8 cellular contexts compared by ENCODE assay signal in genomic region chr5:151319334-151319733, GRCh38. TPM values are rescaled to one million over a fixed set of nuclear protein-coding genes. Genes with fewer than 3 reads are reported as not detected.
DNase-seq lines count a peak whose midpoint lies in the region; ATAC-seq and TF ChIP-seq lines count a peak whose summit lies in the region.

No MANE protein-coding gene starts in this region.

- H3K36me3 Mint-ChIP-seq in CD14-positive monocyte, result no peaks in the 10 kb centered on the region

- DNase-seq in AG10803 (ENCODE audit: low read depth), result peak; percentile 20
- DNase-seq in SK-N-SH, result no peak
- DNase-seq in hepatocyte (ENCODE audit: low spot score), result peak; percentile 27
- DNase-seq in CD14-positive monocyte (ENCODE audit: low spot score), result no peak
- no peak for DNase-seq in NCI-H1092 (lab: John Stamatoyannopoulos, UW)
- DNase-seq in T-helper 2 cell, result no peak

- no peaks in the 10 kb centered on the region for H3K9me3 ChIP-seq in SK-N-SH
- no peaks in the 10 kb centered on the region for H3K9me3 ChIP-seq in hepatocyte (ENCODE audit: low read depth)

- ATAC-seq in GM18867 (IDR thresholded peaks at IDR 0.05; ENCODE audit: unreplicated experiment), result peak; percentile 69
- peak; percentile 78 for ATAC-seq in HG03175 (IDR thresholded peaks at IDR 0.05; ENCODE audit: unreplicated experiment)

- H3K27me3 ChIP-seq in SK-N-SH (ENCODE audit: insufficient read depth) (no peaks in the 10 kb centered on the region), hepatocyte (no peaks in the 10 kb centered on the region)

- intact Hi-C loops in CD14-positive monocyte (cut with micrococcal nuclease), result no loop called here

- no peak overlapping the region for H3K4me3 Mint-ChIP-seq in CD14-positive monocyte

- H3K9me2 ChIP-seq in SK-N-SH (no peaks in the 10 kb centered on the region), hepatocyte (replicated peaks; ENCODE audit: insufficient read depth) (no peaks in the 10 kb centered on the region)

- no peak for TF ChIP-seq EP300 in SK-N-SH (IDR thresholded peaks at IDR 0.05; ENCODE audit: borderline replicate concordance in 1 of 2, low read depth in 1 of 2, low read length in 1 of 2)

- no peaks in the 10 kb centered on the region for H3K4me1 Mint-ChIP-seq in CD14-positive monocyte

- TF ChIP-seq CTCF in AG10803 (conservative IDR thresholded peaks at IDR 0.05; ENCODE audit: low read length) (peak; percentile 39), SK-N-SH (IDR thresholded peaks at IDR 0.05) (no peak), hepatocyte (IDR thresholded peaks at IDR 0.05; ENCODE audit: poor library complexity) (peak; percentile 31), CD14-positive monocyte (IDR thresholded peaks at IDR 0.05) (no peak)

- 0 out of 2 replicates have a peak overlapping the region, but pooled peaks have one; percentile 9 for H2AFZ ChIP-seq in SK-N-SH (ENCODE audit: low read depth)
- H2AFZ ChIP-seq in hepatocyte, result no peak overlapping the region

- peak overlapping the region in 1 of 7 donors; percentile 18 for H3K27ac Mint-ChIP-seq in CD14-positive monocyte

- H4K20me1 ChIP-seq in SK-N-SH (ENCODE audit: insufficient read depth) (no peaks in the 10 kb centered on the region), hepatocyte (ENCODE audit: insufficient read depth, poor library complexity, severe bottlenecking) (no peaks in the 10 kb centered on the region)

- no peak overlapping the region for H3K4me2 ChIP-seq in SK-N-SH
- no peak overlapping the region for H3K4me2 ChIP-seq in hepatocyte

- H3K36me3 ChIP-seq in SK-N-SH (replicated peaks in 1 of 2; ENCODE audit: control insufficient read depth in 1 of 2, insufficient read depth in 2 of 2, low read length in 1 of 2), result no peaks in the 10 kb centered on the region
- no peaks in the 10 kb centered on the region for H3K36me3 ChIP-seq in hepatocyte (replicated peaks; ENCODE audit: insufficient read depth, low read depth)

- H3K27me3 Mint-ChIP-seq in CD14-positive monocyte (ENCODE audit: low read depth in 3 of 3), result peaks cover 0 to 4% (median 3%) of the 10 kb centered on the region in 3 donors

- no peaks in the 10 kb centered on the region for H3F3A ChIP-seq in SK-N-SH (replicated peaks; ENCODE audit: insufficient read depth)

- WGBS in SK-N-SH (ENCODE audit: low lambda C conversion rate), result 36% methylated on average over 1 of the region's 1 CpG
- WGBS in hepatocyte (ENCODE audit: low lambda C conversion rate, missing lambda C conversion rate), result 42% methylated on average over 1 of the region's 1 CpG

- CTCF ChIA-PET in SK-N-SH (lab: Yijun Ruan, JAX), result interaction anchor here (1.0 to 1.5 kb wide), 5 partner anchors 16 to 340 kb away, joined by 3 to 4 read pairs (median 3); no protein-coding TSS in a partner anchor

- H3K4me3 ChIP-seq in AG10803 (ENCODE audit: low read length) (no peak overlapping the region), SK-N-SH (ENCODE audit: low read depth in 2 of 2, low read length in 1 of 2) (no peak overlapping the region), hepatocyte (no peak overlapping the region)

- H3K4me1 ChIP-seq in SK-N-SH (ENCODE audit: control insufficient read depth in 1 of 2, insufficient read depth in 2 of 2, low read depth in 1 of 2, low read length in 1 of 2) (no peaks in the 10 kb centered on the region), hepatocyte (ENCODE audit: insufficient read depth) (no peaks in the 10 kb centered on the region)

- H3K9ac ChIP-seq in SK-N-SH, result no peak overlapping the region

- POLR2A ChIA-PET in SK-N-SH (lab: Yijun Ruan, JAX), result no interaction called here

- H3K79me2 ChIP-seq in SK-N-SH (ENCODE audit: insufficient read depth) (no peaks in the 10 kb centered on the region), hepatocyte (no peaks in the 10 kb centered on the region)

- no peak for TF ChIP-seq RAD21 in SK-N-SH (IDR thresholded peaks at IDR 0.05; ENCODE audit: low read length)

- no peaks in the 10 kb centered on the region for H3K9me3 Mint-ChIP-seq in CD14-positive monocyte

- no peak overlapping the region for H3K27ac ChIP-seq in SK-N-SH (ENCODE audit: low read depth in 2 of 2, low read length in 1 of 2)
- H3K27ac ChIP-seq in hepatocyte, result no peak overlapping the region

TF ChIP-seq in SK-N-SH, 30 proteins besides CTCF, POLR2A, EP300 and RAD21 (continues in another document):
- TF ChIP-seq FOXM1 (IDR thresholded peaks at IDR 0.05; ENCODE audit: low read depth), result no peak
- no peak for TF ChIP-seq SIN3A (IDR thresholded peaks at IDR 0.05; ENCODE audit: borderline replicate concordance, low read depth, low read length)
- no peak for TF ChIP-seq FOSL2 (IDR thresholded peaks at IDR 0.05; ENCODE audit: borderline replicate concordance, low read depth)
- TF ChIP-seq SMC3 (IDR thresholded peaks at IDR 0.05; ENCODE audit: low read depth, low read length), result no peak
- no peak for TF ChIP-seq TAF1 (IDR thresholded peaks at IDR 0.05; ENCODE audit: borderline replicate concordance, low read depth, low read length)
- TF ChIP-seq, protein P1, sequence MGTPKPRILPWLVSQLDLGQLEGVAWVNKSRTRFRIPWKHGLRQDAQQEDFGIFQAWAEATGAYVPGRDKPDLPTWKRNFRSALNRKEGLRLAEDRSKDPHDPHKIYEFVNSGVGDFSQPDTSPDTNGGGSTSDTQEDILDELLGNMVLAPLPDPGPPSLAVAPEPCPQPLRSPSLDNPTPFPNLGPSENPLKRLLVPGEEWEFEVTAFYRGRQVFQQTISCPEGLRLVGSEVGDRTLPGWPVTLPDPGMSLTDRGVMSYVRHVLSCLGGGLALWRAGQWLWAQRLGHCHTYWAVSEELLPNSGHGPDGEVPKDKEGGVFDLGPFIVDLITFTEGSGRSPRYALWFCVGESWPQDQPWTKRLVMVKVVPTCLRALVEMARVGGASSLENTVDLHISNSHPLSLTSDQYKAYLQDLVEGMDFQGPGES (IDR thresholded peaks at IDR 0.05; ENCODE audit: low read depth, low read length), result no peak
- no peak for TF ChIP-seq RCOR1 (IDR thresholded peaks at IDR 0.05; ENCODE audit: low read length)
- TF ChIP-seq TEAD4 (IDR thresholded peaks at IDR 0.05; ENCODE audit: borderline replicate concordance, insufficient read depth), result no peak
- TF ChIP-seq, protein P2, sequence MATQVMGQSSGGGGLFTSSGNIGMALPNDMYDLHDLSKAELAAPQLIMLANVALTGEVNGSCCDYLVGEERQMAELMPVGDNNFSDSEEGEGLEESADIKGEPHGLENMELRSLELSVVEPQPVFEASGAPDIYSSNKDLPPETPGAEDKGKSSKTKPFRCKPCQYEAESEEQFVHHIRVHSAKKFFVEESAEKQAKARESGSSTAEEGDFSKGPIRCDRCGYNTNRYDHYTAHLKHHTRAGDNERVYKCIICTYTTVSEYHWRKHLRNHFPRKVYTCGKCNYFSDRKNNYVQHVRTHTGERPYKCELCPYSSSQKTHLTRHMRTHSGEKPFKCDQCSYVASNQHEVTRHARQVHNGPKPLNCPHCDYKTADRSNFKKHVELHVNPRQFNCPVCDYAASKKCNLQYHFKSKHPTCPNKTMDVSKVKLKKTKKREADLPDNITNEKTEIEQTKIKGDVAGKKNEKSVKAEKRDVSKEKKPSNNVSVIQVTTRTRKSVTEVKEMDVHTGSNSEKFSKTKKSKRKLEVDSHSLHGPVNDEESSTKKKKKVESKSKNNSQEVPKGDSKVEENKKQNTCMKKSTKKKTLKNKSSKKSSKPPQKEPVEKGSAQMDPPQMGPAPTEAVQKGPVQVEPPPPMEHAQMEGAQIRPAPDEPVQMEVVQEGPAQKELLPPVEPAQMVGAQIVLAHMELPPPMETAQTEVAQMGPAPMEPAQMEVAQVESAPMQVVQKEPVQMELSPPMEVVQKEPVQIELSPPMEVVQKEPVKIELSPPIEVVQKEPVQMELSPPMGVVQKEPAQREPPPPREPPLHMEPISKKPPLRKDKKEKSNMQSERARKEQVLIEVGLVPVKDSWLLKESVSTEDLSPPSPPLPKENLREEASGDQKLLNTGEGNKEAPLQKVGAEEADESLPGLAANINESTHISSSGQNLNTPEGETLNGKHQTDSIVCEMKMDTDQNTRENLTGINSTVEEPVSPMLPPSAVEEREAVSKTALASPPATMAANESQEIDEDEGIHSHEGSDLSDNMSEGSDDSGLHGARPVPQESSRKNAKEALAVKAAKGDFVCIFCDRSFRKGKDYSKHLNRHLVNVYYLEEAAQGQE (IDR thresholded peaks at IDR 0.05; ENCODE audit: low read depth, low read length), result no peak
- no peak for TF ChIP-seq FOXJ3 (CRISPR knock-in tag; IDR thresholded peaks at IDR 0.05)
- no peak for TF ChIP-seq GATA2 (CRISPR knock-in tag; IDR thresholded peaks at IDR 0.05)
- no peak for TF ChIP-seq JUND (IDR thresholded peaks at IDR 0.05)
- no peak for TF ChIP-seq MAX (IDR thresholded peaks at IDR 0.05; ENCODE audit: low read depth)
- TF ChIP-seq ZBTB33 (IDR thresholded peaks at IDR 0.05; ENCODE audit: borderline replicate concordance, low read depth), result no peak
- no peak for TF ChIP-seq EZH2phosphoT487 (IDR thresholded peaks at IDR 0.05; ENCODE audit: borderline replicate concordance, low read depth)

RNA-seq across cellular contexts. Expression of gene SLC36A3, which starts 15.8 kb away (rescaled TPM):
- polyA plus RNA-seq in SK-N-SH (2012; rRNA removed) (not detected in 2 replicates), hepatocyte (not detected in 2 replicates), CD14-positive monocyte (not detected)
- not detected in 2 replicates for polyA plus RNA-seq in SK-N-SH (2012; cell fraction: cytosol; rRNA removed)
- polyA plus RNA-seq in SK-N-SH (2012; cell fraction: nucleus; rRNA removed), result not detected in 2 replicates
- total RNA-seq in hepatocyte, result not detected in 2 replicates

RNA-seq across cellular contexts. Expression of gene SLC36A2, which starts 28.0 kb away (rescaled TPM):
- polyA plus RNA-seq in SK-N-SH (2012; rRNA removed) (not detected in 2 replicates), hepatocyte (not detected in 2 replicates), CD14-positive monocyte (not detected)
- not detected in 2 replicates for polyA plus RNA-seq in SK-N-SH (2012; cell fraction: cytosol; rRNA removed)
- not detected in 2 replicates for polyA plus RNA-seq in SK-N-SH (2012; cell fraction: nucleus; rRNA removed)
- 0.30 TPM in 1 of 2 replicates, not detected in the other for total RNA-seq in hepatocyte

Comparison
In these comparisons a context has a peak if more than half of its experiments do, and no peak if none do; other contexts are left out.
1. DNase-seq: peak in AG10803 (single experiment) and hepatocyte (single experiment); none in SK-N-SH (single experiment), CD14-positive monocyte (single experiment), NCI-H1092 (single experiment) and T-helper 2 cell (0 of 5).
2. CTCF ChIP-seq: peak in AG10803 (single experiment) and hepatocyte (single experiment); none in SK-N-SH (single experiment) and CD14-positive monocyte (single experiment).